In genomic region chr15:28876131-28876844, GRCh38 we compare ENCODE assay signal across 23 cellular contexts. TPM values are rescaled to one million over a fixed set of nuclear protein-coding genes. Genes with fewer than 3 reads are reported as not detected.
DNase-seq lines count a peak whose midpoint lies in the region; ATAC-seq, FAIRE-seq and TF ChIP-seq lines count a peak whose summit lies in the region.
"Had no signal": no experiment of that assay in that cellular context is flagged by ENCODE, and none has a peak within 500 bp of the region (broad histone marks: within the 10 kb centered on the region; RNA-seq: fewer than 3 reads in every experiment).

No MANE protein-coding gene starts in this region.

- peaks cover 0 to 1% (median 0%) of the 10 kb centered on the region in 5 donors for H3K27me3 Mint-ChIP-seq in naive thymus-derived CD8-positive, alpha-beta T cell

- H3K4me3 ChIP-seq in A549: no peak overlapping the region
- no peak overlapping the region for H3K4me3 ChIP-seq in HUES48 (ENCODE audit: low read depth, low read length)
- H3K4me3 ChIP-seq: left ventricle myocardium inferior, uterus had no signal

- no peak for TF ChIP-seq EP300 in A549 (IDR thresholded peaks at IDR 0.05)

- CTCF ChIA-PET in A549 (lab: Yijun Ruan, JAX): interaction anchor here (1.2 to 1.4 kb wide), 2 partner anchors 12 to 226 kb away, joined by 3 to 4 read pairs; no protein-coding TSS in a partner anchor

- H3K4me3 Mint-ChIP-seq in naive thymus-derived CD8-positive, alpha-beta T cell: peak overlapping the region in 9 of 10 donors; percentile 2 to 86 (median 64)
- H3K4me3 Mint-ChIP-seq: CD14-positive monocyte had no signal

- TF ChIP-seq RAD21 in A549 (conservative IDR thresholded peaks at IDR 0.05 in 1 of 2, IDR thresholded peaks at IDR 0.05 in 1 of 2): no peak

- no peak overlapping the region for H3K4me2 ChIP-seq in A549
- H3K4me2 ChIP-seq: KMS-11 had no signal

- H3K4me1 ChIP-seq in A549 (no peaks in the 10 kb centered on the region), HUES48 (ENCODE audit: control insufficient read depth, insufficient read depth, low read length) (peaks cover 14% of the 10 kb centered on the region)
- H3K4me1 ChIP-seq: left ventricle myocardium inferior, uterus had no signal

- no peaks in the 10 kb centered on the region for H3K9me3 ChIP-seq in A549
- no peaks in the 10 kb centered on the region for H3K9me3 ChIP-seq in HUES48 (ENCODE audit: control insufficient read depth, insufficient read depth, low read length)
- H3K9me3 ChIP-seq: left ventricle myocardium inferior, uterus had no signal

- no peaks in the 10 kb centered on the region for H3K9me3 Mint-ChIP-seq in naive thymus-derived CD8-positive, alpha-beta T cell

- ATAC-seq in A549 (no peak), GM19395 (IDR thresholded peaks at IDR 0.05; ENCODE audit: unreplicated experiment) (no peak), HG03520 (IDR thresholded peaks at IDR 0.05; ENCODE audit: unreplicated experiment) (no peak)
- peak; percentile 71 to 72 for ATAC-seq in naive thymus-derived CD8-positive, alpha-beta T cell
- ATAC-seq: foreskin keratinocyte had no signal

- FAIRE-seq in A549 (lab: Jason Lieb, UNC): no peak

- no peak for DNase-seq in A549 (ENCODE audit: low read depth in 1 of 2, low spot score in 1 of 2)
- DNase-seq in hippocampal formation (lab: John Stamatoyannopoulos, UW): peak; percentile 31 to 48
- peak in 6 of 10 donors; percentile 25 to 57 (median 40) for DNase-seq in naive thymus-derived CD8-positive, alpha-beta T cell
- DNase-seq in NCI-H2196 treated with DMSO at 0.1 percent for 48 hours (lab: John Stamatoyannopoulos, UW; ENCODE audit: unreplicated experiment): no peak
- DNase-seq in activated CD4-positive, alpha-beta T cell treated with anti-CD3 and anti-CD28 coated beads, Interleukin-2, amount 50 U/mL, for 48 hours: no peak
- DNase-seq: ACHN; activated CD4-positive, alpha-beta T cell treated with anti-CD3 and anti-CD28 coated beads, Interleukin-2, amount 50 U/mL, for 1 hour; foreskin keratinocyte; left ventricle myocardium inferior; NCI-H774; occipital lobe; OCI-M1; Right ventricle myocardium superior; uterus had no signal

- H3K36me3 Mint-ChIP-seq in naive thymus-derived CD8-positive, alpha-beta T cell: no peaks in the 10 kb centered on the region
- H3K36me3 Mint-ChIP-seq: CD14-positive monocyte had no signal

- POLR2A ChIA-PET in A549 (lab: Yijun Ruan, JAX): no interaction called here
- POLR2A ChIA-PET in naive thymus-derived CD8-positive, alpha-beta T cell (lab: Charles Lee): interaction anchor here (0.8 to 1.4 kb wide), 5 partner anchors 9 to 227 kb away, joined by 3 to 5 read pairs (median 3); partner anchors contain the start of gene APBA2

- no peak overlapping the region for H3K27ac ChIP-seq in A549
- peak overlapping the region; percentile 77 for H3K27ac ChIP-seq in HUES48 (ENCODE audit: low read depth, low read length)
- H3K27ac ChIP-seq: epithelial cell of prostate, foreskin keratinocyte, KMS-11, left ventricle myocardium inferior, uterus had no signal

- H3K9ac ChIP-seq in HUES48 (ENCODE audit: low read depth, low read length): no peak overlapping the region
- H3K9ac ChIP-seq: KMS-11 had no signal

- H3K27me3 ChIP-seq in HUES48 (ENCODE audit: control insufficient read depth, insufficient read depth, low read length): peaks cover 12% of the 10 kb centered on the region; the same call in 1 of the 2 replicates
- H3K27me3 ChIP-seq: foreskin keratinocyte, uterus had no signal

- no peaks in the 10 kb centered on the region for H3K36me3 ChIP-seq in HUES48 (ENCODE audit: control insufficient read depth, insufficient read depth, low read length)
- H3K36me3 ChIP-seq: left ventricle myocardium inferior, uterus had no signal

- no peak for TF ChIP-seq CTCF in A549 (IDR thresholded peaks at IDR 0.05)

- WGBS in A549 (ENCODE audit: missing lambda C conversion rate): 84% methylated on average over 14 of the region's 14 CpGs

- no peak for TF ChIP-seq POLR2A in A549 (IDR thresholded peaks at IDR 0.05; ENCODE audit: low read length)

- H3K4me1 Mint-ChIP-seq in naive thymus-derived CD8-positive, alpha-beta T cell: peaks cover 13 to 46% (median 32%) of the 10 kb centered on the region in 4 donors
- H3K4me1 Mint-ChIP-seq: CD14-positive monocyte had no signal

- H3K27ac Mint-ChIP-seq in naive thymus-derived CD8-positive, alpha-beta T cell: peak overlapping the region in 4 of 10 donors; percentile 76 to 90 (median 80)
- H3K27ac Mint-ChIP-seq: CD14-positive monocyte had no signal

TF ChIP-seq in A549, 52 proteins besides CTCF, POLR2A, EP300 and RAD21:
- no peak for TF ChIP-seq HOXB5 (CRISPR knock-in tag; IDR thresholded peaks at IDR 0.05)
- peak; percentile 11 for TF ChIP-seq ZFP36 (IDR thresholded peaks at IDR 0.05; ENCODE audit: borderline replicate concordance, partially characterized antibody)
- TF ChIP-seq KDM1A (IDR thresholded peaks at IDR 0.05; ENCODE audit: low read depth): no peak
- TF ChIP-seq GATA3 (IDR thresholded peaks at IDR 0.05; ENCODE audit: borderline replicate concordance): no peak
- TF ChIP-seq JUN (IDR thresholded peaks at IDR 0.05): no peak
- no peak for TF ChIP-seq SMC3 (IDR thresholded peaks at IDR 0.05)
- TF ChIP-seq USF2 (IDR thresholded peaks at IDR 0.05): no peak
TF ChIP-seq in A549: peak in this region for 1.

RNA-seq across cellular contexts. Expression of gene APBA2, which starts 9.5 kb away (rescaled TPM):
- polyA plus RNA-seq in A549 (2011; rRNA removed) (10.9 and 11.4 TPM in 2 replicates), A549 (2017; fragmentation: RNase III; extraction: RNeasy Plus Mini Kit Qiagen cat#74134 plus additional on column Dnase treatment) (12.2 to 14.6 TPM (median 12.6 TPM) in 3 replicates)
- polyA plus RNA-seq in A549 (2012; cell fraction: cytosol; rRNA removed): 17.6 and 19.7 TPM in 2 replicates
- polyA plus RNA-seq in A549 (2012; cell fraction: nucleus; rRNA removed): 28.2 and 29.7 TPM in 2 replicates
- 13.4 and 16.5 TPM in 2 replicates for polyA minus RNA-seq in A549 (2011; rRNA and poly(A)+ RNA removed)
- total RNA-seq in naive thymus-derived CD8-positive, alpha-beta T cell: 100 to 1,000 TPM; 206 to 216 TPM
- polyA plus RNA-seq in naive thymus-derived CD8-positive, alpha-beta T cell: 100 to 1,000 TPM in 1 of 3 donors, 10 to 100 TPM in 2; 75.5 to 164 (median 95.1) TPM

RNA-seq across cellular contexts. Expression of gene GOLGA6L7, which starts 27.8 kb away (rescaled TPM):
- polyA plus RNA-seq in A549 (2011; rRNA removed) (not detected in 2 replicates), A549 (2017; fragmentation: RNase III; extraction: RNeasy Plus Mini Kit Qiagen cat#74134 plus additional on column Dnase treatment) (not detected in 3 replicates)
- polyA plus RNA-seq in A549 (2012; cell fraction: cytosol; rRNA removed): not detected in 2 replicates
- not detected in 2 replicates for polyA plus RNA-seq in A549 (2012; cell fraction: nucleus; rRNA removed)
- polyA minus RNA-seq in A549 (2011; rRNA and poly(A)+ RNA removed): not detected in 2 replicates
- not detected for total RNA-seq in naive thymus-derived CD8-positive, alpha-beta T cell
- polyA plus RNA-seq in naive thymus-derived CD8-positive, alpha-beta T cell: not detected
- total RNA-seq: dermis microvascular lymphatic vessel endothelial cell; foreskin keratinocyte; left ventricle myocardium inferior; occipital lobe; right cardiac atrium; Right ventricle myocardium superior; T-helper 1 cell treated with Interleukin-12 subunit alpha and Interleukin-12 subunit beta and Interleukin-4 antibody, amounts not matched to agents 30 ng/mL and 1 ng/mL, for 36 hours; uterus had no signal
- polyA plus RNA-seq: CD14-positive monocyte, foreskin keratinocyte, right cardiac atrium had no signal

Comparison
In these comparisons a context has a peak if more than half of its experiments do, and no peak if none do; other contexts are left out.
1. ATAC-seq: peak in naive thymus-derived CD8-positive, alpha-beta T cell (2 of 2); none in A549 (0 of 2), GM19395 (single experiment) and HG03520 (single experiment).
2. DNase-seq: peak in hippocampal formation (2 of 2) and naive thymus-derived CD8-positive, alpha-beta T cell (6 of 10); none in A549 (0 of 2), NCI-H2196 treated with DMSO at 0.1 percent for 48 hours (single experiment) and activated CD4-positive, alpha-beta T cell treated with anti-CD3 and anti-CD28 coated beads, Interleukin-2, amount 50 U/mL, for 48 hours (0 of 2).